In the genomic region with DNA sequence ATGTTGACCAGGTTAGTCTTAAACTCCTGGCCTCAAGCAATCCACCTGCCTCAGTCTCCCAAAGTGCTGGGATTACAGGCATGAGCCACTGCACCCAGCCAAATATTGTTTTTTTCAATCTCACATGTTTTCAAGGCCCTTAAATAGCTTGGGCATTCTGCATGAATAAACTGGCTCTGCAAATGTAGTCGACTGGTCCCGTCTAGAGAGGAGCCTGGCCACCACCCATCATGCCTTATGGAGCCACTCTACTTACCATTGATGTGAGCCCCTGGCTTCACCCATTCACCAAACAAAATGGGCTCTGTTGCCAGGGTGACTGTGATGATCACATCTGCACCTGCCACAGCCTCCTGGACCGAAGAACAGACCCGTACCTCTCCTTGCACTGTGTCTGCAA, we compare ENCODE assay signal across 37 cellular contexts. TPM values are rescaled to one million over a fixed set of nuclear protein-coding genes. Genes with fewer than 3 reads are reported as not detected.
"Had no signal": no experiment of that assay in that cellular context is flagged by ENCODE, and none has a peak within 500 bp of the region (broad histone marks: within the 10 kb centered on the region; RNA-seq: fewer than 3 reads in every experiment).

No MANE protein-coding gene starts in this region.

- FAIRE-seq: RCC 7860 had no signal

- H3K9me3 ChIP-seq: ascending aorta had no signal

- H3K36me3 ChIP-seq: ascending aorta, cardiac muscle cell, WERI-Rb-1 had no signal

- H3K27ac ChIP-seq: ascending aorta, cardiac muscle cell, PC-9, RWPE1, WERI-Rb-1 had no signal

- DNase-seq: activated CD4-positive, alpha-beta memory T cell treated with anti-CD3 and anti-CD28 coated beads, Interleukin-2, amount 10 ng/mL, durations not matched to agents 7 days and 5 days; activated CD4-positive, alpha-beta T cell treated with anti-CD3 and anti-CD28 coated beads for 1 hour; activated CD4-positive, alpha-beta T cell treated with anti-CD3 and anti-CD28 coated beads for 48 hours; activated CD4-positive, CD25-positive, alpha-beta regulatory T cell; activated gamma-delta T cell; activated naive CD4-positive, alpha-beta T cell treated with Interleukin-2 at 50 U/mL for 16 hours; activated naive CD8-positive, alpha-beta T cell treated with anti-CD3 and anti-CD28 coated beads, Interleukin-2, amount 10 ng/mL, durations not matched to agents 7 days and 5 days; activated T-cell treated with anti-CD3 and anti-CD28 coated beads, Interleukin-2, amount 50 U/mL, for 24 hours; amygdala; KG1; MM.1S; MV-4-11; NCI-H1092; NCI-H1436 treated with DMSO at 0.1 percent for 48 hours; NCI-H1694 treated with DMSO at 0.1 percent for 48 hours; NCI-H2029; NCI-H2171 treated with DMSO at 0.1 percent for 48 hours; NCI-H2227 treated with DMSO at 0.1 percent for 48 hours; NCI-H446; NCI-H510A treated with DMSO at 0.1 percent for 48 hours; NCI-H526 treated with DMSO at 0.1 percent for 48 hours; PC-9; Right ventricle myocardium superior; SW 1271; T-helper 1 cell; T-helper 2 cell; T-helper 9 cell; WERI-Rb-1 had no signal

- H3K4me2 ChIP-seq: PC-9 had no signal

- H3K4me1 ChIP-seq: ascending aorta had no signal

- H2AFZ ChIP-seq: PC-9 had no signal

- H3K27me3 ChIP-seq: ascending aorta, cardiac muscle cell had no signal

- H3K4me3 ChIP-seq: ascending aorta, cardiac muscle cell, PC-9 had no signal

RNA-seq across cellular contexts. Expression of a gene that starts 10.8 kb away (rescaled TPM):
- total RNA-seq: activated CD4-positive, alpha-beta memory T cell treated with anti-CD3 and anti-CD28 coated beads, Interleukin-2, amount 10 ng/mL, durations not matched to agents 7 days and 5 days; activated CD8-positive, alpha-beta memory T cell treated with anti-CD3 and anti-CD28 coated beads for 36 hours; activated naive CD8-positive, alpha-beta T cell treated with anti-CD3 and anti-CD28 coated beads, Interleukin-2, amount 10 ng/mL, durations not matched to agents 7 days and 5 days; activated T-helper 2 cell treated with anti-CD3 and anti-CD28 coated beads, Interferon-gamma antibody, Interleukin-2, Interleukin-4, amounts not matched to agents 10 μg/mL and 5 μg/mL and 100 μg/mL, durations not matched to agents 14 hours and 24 hours and 36 hours; ascending aorta; cardiac muscle cell; PC-9 had no signal
- polyA plus RNA-seq: cardiac muscle cell had no signal

RNA-seq across cellular contexts. Expression of a gene that starts 33.8 kb away (rescaled TPM):
- total RNA-seq: activated CD4-positive, alpha-beta memory T cell treated with anti-CD3 and anti-CD28 coated beads, Interleukin-2, amount 10 ng/mL, durations not matched to agents 7 days and 5 days; activated CD8-positive, alpha-beta memory T cell treated with anti-CD3 and anti-CD28 coated beads for 36 hours; activated naive CD8-positive, alpha-beta T cell treated with anti-CD3 and anti-CD28 coated beads, Interleukin-2, amount 10 ng/mL, durations not matched to agents 7 days and 5 days; activated T-helper 2 cell treated with anti-CD3 and anti-CD28 coated beads, Interferon-gamma antibody, Interleukin-2, Interleukin-4, amounts not matched to agents 10 μg/mL and 5 μg/mL and 100 μg/mL, durations not matched to agents 14 hours and 24 hours and 36 hours; ascending aorta; cardiac muscle cell; LHCN-M2; OCI-LY7; PC-9; Right ventricle myocardium superior had no signal
- polyA plus RNA-seq: cardiac muscle cell had no signal

RNA-seq across cellular contexts. Expression of a gene that starts 55.9 kb away (rescaled TPM):
- total RNA-seq: activated CD8-positive, alpha-beta memory T cell treated with anti-CD3 and anti-CD28 coated beads for 36 hours; activated naive CD8-positive, alpha-beta T cell treated with anti-CD3 and anti-CD28 coated beads, Interleukin-2, amount 10 ng/mL, durations not matched to agents 7 days and 5 days; activated T-helper 2 cell treated with anti-CD3 and anti-CD28 coated beads, Interferon-gamma antibody, Interleukin-2, Interleukin-4, amounts not matched to agents 10 μg/mL and 5 μg/mL and 100 μg/mL, durations not matched to agents 14 hours and 24 hours and 36 hours; ascending aorta; cardiac muscle cell; LHCN-M2; OCI-LY7; PC-9; Right ventricle myocardium superior had no signal
- polyA plus RNA-seq: adipose tissue, cardiac muscle cell had no signal
